ENCODE assay signal across 8 cellular contexts in genomic region chr2:177212895-177213856, GRCh38. TPM values are rescaled to one million over a fixed set of nuclear protein-coding genes. Genes with fewer than 3 reads are reported as not detected.
DNase-seq lines count a peak whose midpoint lies in the region; ATAC-seq, FAIRE-seq and TF ChIP-seq lines count a peak whose summit lies in the region.

No MANE protein-coding gene starts in this region.

- H3K27ac ChIP-seq in pancreas (peak overlapping the region; percentile 97 to 100 (median 100)), thyroid gland (peak overlapping the region; percentile 99 to 100 (median 100))

- no peaks in the 10 kb centered on the region for H3K27me3 Mint-ChIP-seq in activated naive CD8-positive, alpha-beta T cell

- TF ChIP-seq CTCF in pancreas (IDR thresholded peaks at IDR 0.05) (no peak), thyroid gland (IDR thresholded peaks at IDR 0.05) (peak in 1 of 6 experiments; percentile 7)

- H3K36me3 Mint-ChIP-seq in activated naive CD8-positive, alpha-beta T cell, result peaks cover 21% of the 10 kb centered on the region

- H3K4me3 Mint-ChIP-seq in activated naive CD8-positive, alpha-beta T cell, result peak overlapping the region; percentile 95

- peak overlapping the region; percentile 57 to 84 (median 84) for H3K4me3 ChIP-seq in pancreas
- peak overlapping the region; percentile 82 to 95 (median 82) for H3K4me3 ChIP-seq in thyroid gland (replicated peaks in 1 of 3)

- peak overlapping the region; percentile 99 for H3K27ac Mint-ChIP-seq in activated naive CD8-positive, alpha-beta T cell

- DNase-seq in NCI-H1048 (lab: John Stamatoyannopoulos, UW) (peak; percentile 73), Right ventricle myocardium inferior (ENCODE audit: missing footprints) (peak; percentile 97), pancreas (peak; percentile 91 to 95 (median 94)), thyroid gland (peak; percentile 93 to 94)

- ATAC-seq in HG02610 (IDR thresholded peaks at IDR 0.05; ENCODE audit: unreplicated experiment), result peak; percentile 56
- peak; percentile 81 for ATAC-seq in SK-N-SH treated with all-trans-retinoic acid at 6 μM for 48 hours
- ATAC-seq in Right ventricle myocardium inferior, result peak; percentile 85
- peak; percentile 72 to 83 (median 82) for ATAC-seq in pancreas

- H3K4me1 ChIP-seq in pancreas, result peaks cover 4 to 45% (median 8%) of the 10 kb centered on the region in 3 donors
- H3K4me1 ChIP-seq in thyroid gland, result peaks cover 35 to 41% of the 10 kb centered on the region in 2 donors

- WGBS in pancreas, 2 donors, result 1% methylated on average over 68 to 74 of the region's 74 CpGs
- 0 to 1% methylated on average over 25 to 37 of the region's 74 CpGs for WGBS in thyroid gland, 2 donors

- peak; percentile 23 for TF ChIP-seq POLR2A in GM10847 (IDR thresholded peaks at IDR 0.05; ENCODE audit: extremely low read depth, insufficient read length)
- TF ChIP-seq POLR2A in thyroid gland (IDR thresholded peaks at IDR 0.05), result peak in 1 of 2 donors; percentile 47

- no peaks in the 10 kb centered on the region for H3K27me3 ChIP-seq in pancreas
- H3K27me3 ChIP-seq in thyroid gland, result no peaks in the 10 kb centered on the region

- H3K36me3 ChIP-seq in pancreas (peaks cover 5 to 30% (median 9%) of the 10 kb centered on the region in 3 donors), thyroid gland (peaks cover 24 to 26% of the 10 kb centered on the region in 2 donors)

- intact Hi-C loops in Right ventricle myocardium inferior (cut with DNase I), result loop anchor here (1.0 to 5.0 kb wide), 3 partner anchors 34 to 50 kb away; no protein-coding TSS in a partner anchor
- intact Hi-C loops in pancreas (cut with DNase I), result loop anchor here in 1 of 3 donors (5.0 kb wide), 1 partner anchor 49 kb away; the partner anchor contains the start of gene NFE2L2
- intact Hi-C loops in thyroid gland (cut with DNase I), result loop anchor here (5.0 to 10.0 kb wide), 2 partner anchors 48 to 49 kb away; partner anchors contain the start of gene NFE2L2

- FAIRE-seq in pancreas (lab: Jason Lieb, UNC), result no peak

- peaks cover 47% of the 10 kb centered on the region for H3K4me1 Mint-ChIP-seq in activated naive CD8-positive, alpha-beta T cell (ENCODE audit: low read depth)

- H3K9me3 Mint-ChIP-seq in activated naive CD8-positive, alpha-beta T cell (ENCODE audit: low read depth), result no peaks in the 10 kb centered on the region

- no peaks in the 10 kb centered on the region for H3K9me3 ChIP-seq in pancreas
- H3K9me3 ChIP-seq in thyroid gland, result no peaks in the 10 kb centered on the region

TF ChIP-seq in SK-N-SH treated with all-trans-retinoic acid at 6 μM for 48 hours, 23 proteins besides CTCF, POLR2A, EP300 and RAD21 (continues in another document):
- TF ChIP-seq ZFP30 (CRISPR knock-in tag; IDR thresholded peaks at IDR 0.05), result no peak
- TF ChIP-seq SNAI2 (CRISPR knock-in tag; IDR thresholded peaks at IDR 0.05), result no peak
- TF ChIP-seq ZC3H10 (CRISPR knock-in tag; IDR thresholded peaks at IDR 0.05), result 0 out of 2 replicates have a peak, but pooled peaks have one; percentile 41
- TF ChIP-seq, protein P1, sequence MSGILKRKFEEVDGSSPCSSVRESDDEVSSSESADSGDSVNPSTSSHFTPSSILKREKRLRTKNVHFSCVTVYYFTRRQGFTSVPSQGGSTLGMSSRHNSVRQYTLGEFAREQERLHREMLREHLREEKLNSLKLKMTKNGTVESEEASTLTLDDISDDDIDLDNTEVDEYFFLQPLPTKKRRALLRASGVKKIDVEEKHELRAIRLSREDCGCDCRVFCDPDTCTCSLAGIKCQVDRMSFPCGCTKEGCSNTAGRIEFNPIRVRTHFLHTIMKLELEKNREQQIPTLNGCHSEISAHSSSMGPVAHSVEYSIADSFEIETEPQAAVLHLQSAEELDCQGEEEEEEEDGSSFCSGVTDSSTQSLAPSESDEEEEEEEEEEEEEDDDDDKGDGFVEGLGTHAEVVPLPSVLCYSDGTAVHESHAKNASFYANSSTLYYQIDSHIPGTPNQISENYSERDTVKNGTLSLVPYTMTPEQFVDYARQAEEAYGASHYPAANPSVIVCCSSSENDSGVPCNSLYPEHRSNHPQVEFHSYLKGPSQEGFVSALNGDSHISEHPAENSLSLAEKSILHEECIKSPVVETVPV (CRISPR knock-in tag; IDR thresholded peaks at IDR 0.05), result 0 out of 2 replicates have a peak, but pooled peaks have one; percentile 33
- peak; percentile 31; the same call in 1 of the 2 replicates for TF ChIP-seq TCF4 (CRISPR knock-in tag; IDR thresholded peaks at IDR 0.05; ENCODE audit: borderline replicate concordance)
- TF ChIP-seq, protein P2, sequence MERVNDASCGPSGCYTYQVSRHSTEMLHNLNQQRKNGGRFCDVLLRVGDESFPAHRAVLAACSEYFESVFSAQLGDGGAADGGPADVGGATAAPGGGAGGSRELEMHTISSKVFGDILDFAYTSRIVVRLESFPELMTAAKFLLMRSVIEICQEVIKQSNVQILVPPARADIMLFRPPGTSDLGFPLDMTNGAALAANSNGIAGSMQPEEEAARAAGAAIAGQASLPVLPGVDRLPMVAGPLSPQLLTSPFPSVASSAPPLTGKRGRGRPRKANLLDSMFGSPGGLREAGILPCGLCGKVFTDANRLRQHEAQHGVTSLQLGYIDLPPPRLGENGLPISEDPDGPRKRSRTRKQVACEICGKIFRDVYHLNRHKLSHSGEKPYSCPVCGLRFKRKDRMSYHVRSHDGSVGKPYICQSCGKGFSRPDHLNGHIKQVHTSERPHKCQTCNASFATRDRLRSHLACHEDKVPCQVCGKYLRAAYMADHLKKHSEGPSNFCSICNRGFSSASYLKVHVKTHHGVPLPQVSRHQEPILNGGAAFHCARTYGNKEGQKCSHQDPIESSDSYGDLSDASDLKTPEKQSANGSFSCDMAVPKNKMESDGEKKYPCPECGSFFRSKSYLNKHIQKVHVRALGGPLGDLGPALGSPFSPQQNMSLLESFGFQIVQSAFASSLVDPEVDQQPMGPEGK (CRISPR knock-in tag; IDR thresholded peaks at IDR 0.05; ENCODE audit: borderline replicate concordance), result no peak
- no peak for TF ChIP-seq ZNF565 (CRISPR knock-in tag; conservative IDR thresholded peaks at IDR 0.05; ENCODE audit: low read depth)
- TF ChIP-seq ESRRG (CRISPR knock-in tag; IDR thresholded peaks at IDR 0.05), result 0 out of 2 replicates have a peak, but pooled peaks have one; percentile 43
- no peak for TF ChIP-seq ISL1 (CRISPR knock-in tag; IDR thresholded peaks at IDR 0.05)
- TF ChIP-seq POU6F1 (CRISPR knock-in tag; IDR thresholded peaks at IDR 0.05; ENCODE audit: borderline replicate concordance, low read depth), result no peak
- no peak for TF ChIP-seq ARNTL (CRISPR knock-in tag; IDR thresholded peaks at IDR 0.05; ENCODE audit: borderline replicate concordance, low read depth)
- no peak for TF ChIP-seq CSDC2 (CRISPR knock-in tag; IDR thresholded peaks at IDR 0.05)
- no peak for TF ChIP-seq ZNF70 (CRISPR knock-in tag; IDR thresholded peaks at IDR 0.05)
- TF ChIP-seq RARB (CRISPR knock-in tag; IDR thresholded peaks at IDR 0.05), result no peak
- no peak for TF ChIP-seq BACH2 (CRISPR knock-in tag; IDR thresholded peaks at IDR 0.05; ENCODE audit: borderline replicate concordance)
- no peak for TF ChIP-seq PPARA (CRISPR knock-in tag; IDR thresholded peaks at IDR 0.05; ENCODE audit: borderline replicate concordance)
- no peak for TF ChIP-seq TOX (CRISPR knock-in tag; IDR thresholded peaks at IDR 0.05; ENCODE audit: borderline replicate concordance)
- no peak for TF ChIP-seq ZNF8 (CRISPR knock-in tag; IDR thresholded peaks at IDR 0.05)
- no peak for TF ChIP-seq ZFP3 (CRISPR knock-in tag; IDR thresholded peaks at IDR 0.05)
- 0 out of 2 replicates have a peak, but pooled peaks have one; percentile 53 for TF ChIP-seq GLIS3 (CRISPR knock-in tag; IDR thresholded peaks at IDR 0.05)
- TF ChIP-seq, protein P3, sequence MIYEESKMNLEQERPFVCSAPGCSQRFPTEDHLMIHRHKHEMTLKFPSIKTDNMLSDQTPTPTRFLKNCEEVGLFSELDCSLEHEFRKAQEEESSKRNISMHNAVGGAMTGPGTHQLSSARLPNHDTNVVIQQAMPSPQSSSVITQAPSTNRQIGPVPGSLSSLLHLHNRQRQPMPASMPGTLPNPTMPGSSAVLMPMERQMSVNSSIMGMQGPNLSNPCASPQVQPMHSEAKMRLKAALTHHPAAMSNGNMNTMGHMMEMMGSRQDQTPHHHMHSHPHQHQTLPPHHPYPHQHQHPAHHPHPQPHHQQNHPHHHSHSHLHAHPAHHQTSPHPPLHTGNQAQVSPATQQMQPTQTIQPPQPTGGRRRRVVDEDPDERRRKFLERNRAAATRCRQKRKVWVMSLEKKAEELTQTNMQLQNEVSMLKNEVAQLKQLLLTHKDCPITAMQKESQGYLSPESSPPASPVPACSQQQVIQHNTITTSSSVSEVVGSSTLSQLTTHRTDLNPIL (CRISPR knock-in tag; IDR thresholded peaks at IDR 0.05; ENCODE audit: low read depth), result 0 out of 2 replicates have a peak, but pooled peaks have one; percentile 34
- TF ChIP-seq OSR1 (CRISPR knock-in tag; IDR thresholded peaks at IDR 0.05), result no peak

RNA-seq across cellular contexts. Expression of gene HNRNPA3, which starts 0.6 kb away (rescaled TPM):
- 66.6 TPM for total RNA-seq in Right ventricle myocardium inferior
- 10 to 100 TPM; 30.3 to 79.1 (median 65.3) TPM for total RNA-seq in pancreas
- 10 to 100 TPM; 87.9 to 96.8 TPM for polyA plus RNA-seq in pancreas
- 100 to 1,000 TPM in 1 of 4 donors, 10 to 100 TPM in 3; 80.3 to 115 (median 82.3) TPM for total RNA-seq in thyroid gland

RNA-seq across cellular contexts. Expression of gene NFE2L2, which starts 51.4 kb away (rescaled TPM):
- total RNA-seq in Right ventricle myocardium inferior, result 53.4 TPM
- 10 to 100 TPM; 20.8 to 48.4 (median 31.4) TPM for total RNA-seq in pancreas
- polyA plus RNA-seq in pancreas, result 10 to 100 TPM; 22.5 to 33.4 TPM
- 100 to 1,000 TPM; 139 to 157 (median 144) TPM for total RNA-seq in thyroid gland

Comparison
In these comparisons a context has a peak if more than half of its experiments do, and no peak if none do; other contexts are left out.
1. Peak in every context shown above with its lines: DNase-seq, ATAC-seq, H3K4me3 ChIP-seq and H3K27ac ChIP-seq.